ENCODE assay signal across 8 cellular contexts in genomic region chr6:80132942-80133517, GRCh38. TPM values are rescaled to one million over a fixed set of nuclear protein-coding genes. Genes with fewer than 3 reads are reported as not detected.
DNase-seq lines count a peak whose midpoint lies in the region; ATAC-seq, FAIRE-seq and TF ChIP-seq lines count a peak whose summit lies in the region.

No MANE protein-coding gene starts in this region.

- H3K27ac ChIP-seq in endothelial cell of umbilical vein (ENCODE audit: insufficient read depth, low read depth, low read length) = no peak overlapping the region

- no TSS peak for BruUV-seq in endothelial cell of umbilical vein (replicated peaks; lab: Mats Ljungman, UMichigan)

- H3K4me1 ChIP-seq in endothelial cell of umbilical vein (ENCODE audit: control insufficient read depth, extremely low read depth, insufficient read depth, low read length) (peaks cover 7% of the 10 kb centered on the region), mucosa of descending colon (ENCODE audit: low read depth) (no peaks in the 10 kb centered on the region)

- no peak overlapping the region for H3K9ac ChIP-seq in endothelial cell of umbilical vein (replicated peaks; ENCODE audit: extremely low read depth, insufficient read depth, low read length)

- CTCF ChIA-PET in endothelial cell of umbilical vein (lab: Charles Lee) = interaction anchor here (1.0 to 1.1 kb wide), 2 partner anchors 186 to 1908 kb away, joined by 3 read pairs; no protein-coding TSS in a partner anchor

- no peaks in the 10 kb centered on the region for H3K9me1 ChIP-seq in endothelial cell of umbilical vein (replicated peaks; ENCODE audit: control insufficient read depth, extremely low read depth, insufficient read depth, low read length)

- TF ChIP-seq CTCF in NB4 (IDR thresholded peaks at IDR 0.05; ENCODE audit: low read depth, low read length) (no peak), endothelial cell of umbilical vein (IDR thresholded peaks at IDR 0.05; ENCODE audit: extremely low read depth in 1 of 2, insufficient read depth in 1 of 2, low read depth in 1 of 2, low read length in 2 of 2) (peak; percentile 39 to 45), mucosa of descending colon (IDR thresholded peaks at IDR 0.05) (peak; percentile 36)

- DNase-seq in ELR (ENCODE audit: low read depth) (peak; percentile 75), NB4 (ENCODE audit: low read depth) (peak; percentile 52), endothelial cell of umbilical vein (ENCODE audit: low read depth, low spot score) (peak; percentile 58), mucosa of descending colon (peak in 2 of 3 donors; percentile 59 to 92), urothelium cell line (ENCODE audit: low spot score) (peak; percentile 32)

- no peak overlapping the region for H3K4me3 ChIP-seq in NB4 (ENCODE audit: low read depth, low read length)
- no peak overlapping the region for H3K4me3 ChIP-seq in endothelial cell of umbilical vein (replicated peaks in 1 of 3; ENCODE audit: insufficient read depth in 1 of 3, low read depth in 1 of 3, low read length in 3 of 3)
- H3K4me3 ChIP-seq in mucosa of descending colon = no peak overlapping the region

- dilution Hi-C loops in endothelial cell of umbilical vein (cut with MboI; ENCODE audit: extremely low pct_ligation_motif_present, low sequenced_read_pairs) = no loop called here

- H2AFZ ChIP-seq in endothelial cell of umbilical vein (ENCODE audit: low read depth, low read length) = no peak overlapping the region

- H3K4me2 ChIP-seq in endothelial cell of umbilical vein (ENCODE audit: insufficient read depth, low read length) = no peak overlapping the region

- no peaks in the 10 kb centered on the region for H3K79me2 ChIP-seq in endothelial cell of umbilical vein (ENCODE audit: control insufficient read depth, insufficient read depth, low read length)

- TF ChIP-seq POLR2A in NB4 (IDR thresholded peaks at IDR 0.05; ENCODE audit: extremely low read depth, insufficient read length) = no peak
- TF ChIP-seq POLR2A in endothelial cell of umbilical vein (IDR thresholded peaks at IDR 0.05; ENCODE audit: low read depth, low read length) = no peak

- FAIRE-seq in endothelial cell of umbilical vein (lab: Jason Lieb, UNC) (peak; percentile 59), urothelium cell line (lab: Jason Lieb, UNC) (no peak)

- no peaks in the 10 kb centered on the region for H4K20me1 ChIP-seq in endothelial cell of umbilical vein (replicated peaks; ENCODE audit: control insufficient read depth, extremely low read depth, insufficient read depth, low read length)

- peak; percentile 41 for ATAC-seq in SK-N-SH treated with all-trans-retinoic acid at 6 μM for 48 hours
- ATAC-seq in mucosa of descending colon = peak; percentile 92
- no peak for ATAC-seq in GM18870 (IDR thresholded peaks at IDR 0.05; ENCODE audit: unreplicated experiment)
- ATAC-seq in HG03135 (IDR thresholded peaks at IDR 0.05; ENCODE audit: unreplicated experiment) = no peak

- intact Hi-C loops in endothelial cell of umbilical vein (cut with micrococcal nuclease) = loop anchor here (1.0 to 5.0 kb wide), 5 partner anchors 82 to 1620 kb away; no protein-coding TSS in a partner anchor
- intact Hi-C loops in mucosa of descending colon (cut with DNase I, micrococcal nuclease) = no loop called here

- POLR2A ChIA-PET in endothelial cell of umbilical vein (lab: Charles Lee) = no interaction called here

- H3K9me3 ChIP-seq in endothelial cell of umbilical vein (replicated peaks; ENCODE audit: control insufficient read depth, insufficient read depth, low read length) (no peaks in the 10 kb centered on the region), mucosa of descending colon (no peaks in the 10 kb centered on the region)

- H3K36me3 ChIP-seq in endothelial cell of umbilical vein (ENCODE audit: control insufficient read depth in 2 of 2, extremely low read depth in 1 of 2, insufficient read depth in 2 of 2, low read length in 2 of 2) (no peaks in the 10 kb centered on the region), mucosa of descending colon (ENCODE audit: low read depth) (no peaks in the 10 kb centered on the region)

- no peaks in the 10 kb centered on the region for H3K27me3 ChIP-seq in endothelial cell of umbilical vein (ENCODE audit: control insufficient read depth in 2 of 2, insufficient read depth in 2 of 2, low read length in 2 of 2)

TF ChIP-seq in SK-N-SH treated with all-trans-retinoic acid at 6 μM for 48 hours, 23 proteins besides CTCF, POLR2A, EP300 and RAD21 (continues in another document):
- TF ChIP-seq ZFP30 (CRISPR knock-in tag; IDR thresholded peaks at IDR 0.05) (no peak), OSR1 (CRISPR knock-in tag; IDR thresholded peaks at IDR 0.05) (no peak), CREB5 (CRISPR knock-in tag; IDR thresholded peaks at IDR 0.05; ENCODE audit: low read depth) (no peak), BACH2 (CRISPR knock-in tag; IDR thresholded peaks at IDR 0.05; ENCODE audit: borderline replicate concordance) (no peak), POU6F1 (CRISPR knock-in tag; IDR thresholded peaks at IDR 0.05; ENCODE audit: borderline replicate concordance, low read depth) (no peak), RARB (CRISPR knock-in tag; IDR thresholded peaks at IDR 0.05) (no peak), ZNF70 (CRISPR knock-in tag; IDR thresholded peaks at IDR 0.05) (no peak), TOX (CRISPR knock-in tag; IDR thresholded peaks at IDR 0.05; ENCODE audit: borderline replicate concordance) (no peak)

TF ChIP-seq in endothelial cell of umbilical vein, 7 proteins besides CTCF, POLR2A, EP300 and RAD21:
- no peak for TF ChIP-seq JUN (IDR thresholded peaks at IDR 0.05; ENCODE audit: borderline replicate concordance, insufficient read depth, insufficient read length, low read depth)
- TF ChIP-seq MAX (IDR thresholded peaks at IDR 0.05; ENCODE audit: insufficient read depth, insufficient read length) = no peak
- no peak for TF ChIP-seq FOS (IDR thresholded peaks at IDR 0.05; ENCODE audit: borderline replicate concordance, insufficient read depth, low read length)

RNA-seq across cellular contexts. Expression of gene BCKDHB, which starts 26.6 kb away (rescaled TPM):
- 11.5 and 12.2 TPM in 2 replicates for total RNA-seq in endothelial cell of umbilical vein
- polyA plus RNA-seq in endothelial cell of umbilical vein = 4.2 and 5.6 TPM in 2 replicates
- polyA plus RNA-seq in endothelial cell of umbilical vein (2011; cell fraction: cytosol; rRNA removed) = 5.5 and 6.1 TPM in 2 replicates
- 6.1 and 8.7 TPM in 2 replicates for polyA plus RNA-seq in endothelial cell of umbilical vein (2011; cell fraction: nucleus; rRNA removed)
- 6.4 and 9.0 TPM in 2 replicates for polyA plus RNA-seq in endothelial cell of umbilical vein (2012)
- 8.2 and 9.5 TPM in 2 replicates for polyA minus RNA-seq in endothelial cell of umbilical vein
- polyA minus RNA-seq in endothelial cell of umbilical vein (2011; cell fraction: cytosol; rRNA and poly(A)+ RNA removed) = 2.9 TPM
- 21.9 and 27.6 TPM in 2 replicates for polyA minus RNA-seq in endothelial cell of umbilical vein (2011; cell fraction: nucleus; rRNA and poly(A)+ RNA removed)
- 10 to 100 TPM; 25.8 to 49.7 (median 45.1) TPM for total RNA-seq in mucosa of descending colon

Comparison
In these comparisons a context has a peak if more than half of its experiments do, and no peak if none do; other contexts are left out.
1. ATAC-seq: peak in SK-N-SH treated with all-trans-retinoic acid at 6 μM for 48 hours (single experiment) and mucosa of descending colon (single experiment); none in GM18870 (single experiment) and HG03135 (single experiment).
2. Peak in every context shown above with its lines, with median percentiles within 50 percentile points of each other: DNase-seq.